ENCODE assay signal across 21 cellular contexts in genomic region chr1:246001142-246001812, GRCh38.
A peak's percentile ranks its signal among the peaks of the same experiment; 100 is the strongest.
DNase-seq lines count a peak whose midpoint lies in the region; ATAC-seq and TF ChIP-seq lines count a peak whose summit lies in the region.
"Had no signal": no experiment of that assay in that cellular context is flagged by ENCODE, and none has a peak within 500 bp of the region (broad histone marks: within the 10 kb centered on the region; RNA-seq: fewer than 3 reads in every experiment).

No MANE protein-coding gene starts in this region.

- H3K4me1 ChIP-seq in SK-N-SH (ENCODE audit: control insufficient read depth in 1 of 2, insufficient read depth in 2 of 2, low read depth in 1 of 2, low read length in 1 of 2): peaks cover 5 to 32% of the 10 kb centered on the region in 2 experiments; a peak in 3 of 4 replicates
- H3K4me1 ChIP-seq: spleen had no signal

- H3K36me3 Mint-ChIP-seq in HFFc6 (ENCODE audit: low read depth) (peaks cover 30% of the 10 kb centered on the region), neural crest cell (ENCODE audit: low read depth) (no peaks in the 10 kb centered on the region)
- H3K36me3 Mint-ChIP-seq: memory B cell, natural killer cell had no signal

- WGBS in SK-N-SH (ENCODE audit: low lambda C conversion rate): 72% methylated on average over 9 of the region's 9 CpGs

- H3K27ac Mint-ChIP-seq in HFFc6 (peak overlapping the region; percentile 62), neural crest cell (ENCODE audit: unreplicated experiment) (peak overlapping the region; percentile 45)
- H3K27ac Mint-ChIP-seq: activated naive CD4-positive, alpha-beta T cell treated with anti-CD3 and anti-CD28 coated beads for 36 hours; natural killer cell; T-cell had no signal

- no peaks in the 10 kb centered on the region for H4K20me1 ChIP-seq in SK-N-SH (ENCODE audit: insufficient read depth)

- no peaks in the 10 kb centered on the region for H3K9me3 ChIP-seq in SK-N-SH
- H3K9me3 ChIP-seq: BE2C, spleen had no signal

- H3K27me3 ChIP-seq in SK-N-SH (ENCODE audit: insufficient read depth): no peaks in the 10 kb centered on the region
- H3K27me3 ChIP-seq: BE2C, spleen had no signal

- H3K4me3 ChIP-seq in SK-N-SH (ENCODE audit: low read depth in 2 of 2, low read length in 1 of 2): no peak overlapping the region
- H3K4me3 ChIP-seq: spleen had no signal

- no peaks in the 10 kb centered on the region for H3K79me2 ChIP-seq in SK-N-SH (ENCODE audit: insufficient read depth)

- H2AFZ ChIP-seq in SK-N-SH (ENCODE audit: low read depth): no peak overlapping the region

- H3K4me3 Mint-ChIP-seq in HFFc6 (peak overlapping the region; percentile 32; the same call in 1 of the 2 replicates), neural crest cell (no peak overlapping the region)
- H3K4me3 Mint-ChIP-seq: activated naive CD4-positive, alpha-beta T cell treated with anti-CD3 and anti-CD28 coated beads for 36 hours; brain; memory B cell; natural killer cell; T-cell had no signal

- CTCF ChIA-PET in SK-N-SH (lab: Yijun Ruan, JAX): interaction anchor here (0.5 to 5.6 kb wide), 5 partner anchors 10 to 848 kb away, joined by 3 to 83 read pairs (median 3); partner anchors contain the start of gene KIF26B

- no peak overlapping the region for H3K9ac ChIP-seq in SK-N-SH

- H3K27me3 Mint-ChIP-seq in HFFc6 (ENCODE audit: insufficient read depth) (no peaks in the 10 kb centered on the region), neural crest cell (ENCODE audit: low read depth) (no peaks in the 10 kb centered on the region)
- H3K27me3 Mint-ChIP-seq: memory B cell, T-cell had no signal

- no peak for TF ChIP-seq RAD21 in SK-N-SH (IDR thresholded peaks at IDR 0.05; ENCODE audit: low read length)

- DNase-seq in HFFc6: peak; percentile 45
- DNase-seq in SK-N-SH: no peak
- peak; percentile 52 for DNase-seq in fibroblast of gingiva (ENCODE audit: low read depth)
- no peak for DNase-seq in neural crest cell (ENCODE audit: low read depth, low spot score)
- no peak for DNase-seq in NCI-H345 treated with DMSO at 0.1 percent for 48 hours (lab: John Stamatoyannopoulos, UW; ENCODE audit: unreplicated experiment)
- no peak for DNase-seq in SKM-1 (lab: John Stamatoyannopoulos, UW; ENCODE audit: unreplicated experiment)
- DNase-seq: activated naive CD4-positive, alpha-beta T cell treated with anti-CD3 and anti-CD28 coated beads for 36 hours; activated T-cell treated with anti-CD3 and anti-CD28 coated beads, Interleukin-2, amount 50 U/mL, for 1 hour; BE2C; Calu3; islet precursor cell; Kasumi-1; natural killer cell; NCI-H1417 treated with DMSO at 0.1 percent for 48 hours; NCI-H2227 treated with DMSO at 0.1 percent for 48 hours; spleen; T-cell had no signal

- POLR2A ChIA-PET in SK-N-SH (lab: Yijun Ruan, JAX): no interaction called here

- peak overlapping the region; percentile 66 to 97 for H3K27ac ChIP-seq in SK-N-SH (ENCODE audit: low read depth in 2 of 2, low read length in 1 of 2)
- H3K27ac ChIP-seq: spleen had no signal

- TF ChIP-seq CTCF in HFFc6 (IDR thresholded peaks at IDR 0.05): no peak
- TF ChIP-seq CTCF in SK-N-SH (IDR thresholded peaks at IDR 0.05): no peak
- TF ChIP-seq CTCF in neural crest cell (conservative IDR thresholded peaks at IDR 0.05): no peak

- H3K4me1 Mint-ChIP-seq in HFFc6 (ENCODE audit: low read depth) (peaks cover 91% of the 10 kb centered on the region), neural crest cell (peaks cover 7% of the 10 kb centered on the region)
- H3K4me1 Mint-ChIP-seq: T-cell had no signal

- H3K4me2 ChIP-seq in SK-N-SH: no peak overlapping the region

- H3K9me3 Mint-ChIP-seq in HFFc6: no peaks in the 10 kb centered on the region; the same call in 1 of the 2 replicates
- no peaks in the 10 kb centered on the region for H3K9me3 Mint-ChIP-seq in neural crest cell
- H3K9me3 Mint-ChIP-seq: activated naive CD4-positive, alpha-beta T cell treated with anti-CD3 and anti-CD28 coated beads for 36 hours; memory B cell; natural killer cell; T-cell had no signal

- H3K9me2 ChIP-seq in SK-N-SH: no peaks in the 10 kb centered on the region

- H3F3A ChIP-seq in SK-N-SH (replicated peaks; ENCODE audit: insufficient read depth): peaks cover 17% of the 10 kb centered on the region

- ATAC-seq in HG03196 (IDR thresholded peaks at IDR 0.05; ENCODE audit: unreplicated experiment): no peak
- ATAC-seq: natural killer cell, Right ventricle myocardium inferior, T-cell had no signal

- peak; percentile 63 to 96; a peak in 3 of 4 replicates for TF ChIP-seq EP300 in SK-N-SH (IDR thresholded peaks at IDR 0.05; ENCODE audit: borderline replicate concordance in 1 of 2, low read depth in 1 of 2, low read length in 1 of 2)

- no peaks in the 10 kb centered on the region for H3K36me3 ChIP-seq in SK-N-SH (replicated peaks in 1 of 2; ENCODE audit: control insufficient read depth in 1 of 2, insufficient read depth in 2 of 2, low read length in 1 of 2)
- H3K36me3 ChIP-seq: BE2C, spleen had no signal

TF ChIP-seq in SK-N-SH, 30 proteins besides CTCF, POLR2A, EP300 and RAD21 (continues in another document):
- no peak for TF ChIP-seq ELF1 (IDR thresholded peaks at IDR 0.05)
- no peak for TF ChIP-seq TAF1 (IDR thresholded peaks at IDR 0.05; ENCODE audit: borderline replicate concordance, low read depth, low read length)
- TF ChIP-seq CHD2 (IDR thresholded peaks at IDR 0.05; ENCODE audit: low read length, partially characterized antibody): no peak
- TF ChIP-seq REST (IDR thresholded peaks at IDR 0.05; ENCODE audit: low read depth, low read length): no peak
- no peak for TF ChIP-seq YY1 (IDR thresholded peaks at IDR 0.05; ENCODE audit: low read depth)
- no peak for TF ChIP-seq IRF3 (IDR thresholded peaks at IDR 0.05; ENCODE audit: low read depth, low read length)
- no peak for TF ChIP-seq GABPA (IDR thresholded peaks at IDR 0.05; ENCODE audit: low read depth)
- TF ChIP-seq SIN3A (IDR thresholded peaks at IDR 0.05; ENCODE audit: borderline replicate concordance, low read depth, low read length): no peak
- peak; percentile 67; the same call in 1 of the 2 replicates for TF ChIP-seq MEF2A (IDR thresholded peaks at IDR 0.05; ENCODE audit: borderline replicate concordance, low read depth)
- TF ChIP-seq TEAD4 (IDR thresholded peaks at IDR 0.05; ENCODE audit: borderline replicate concordance, insufficient read depth): peak; percentile 86
- TF ChIP-seq RFX5 (IDR thresholded peaks at IDR 0.05; ENCODE audit: low read length): no peak
- peak; percentile 94 for TF ChIP-seq FOXM1 (IDR thresholded peaks at IDR 0.05; ENCODE audit: low read depth)
- no peak for TF ChIP-seq NRF1 (IDR thresholded peaks at IDR 0.05; ENCODE audit: low read depth, low read length)
- TF ChIP-seq FOSL2 (IDR thresholded peaks at IDR 0.05; ENCODE audit: borderline replicate concordance, low read depth): peak; percentile 23; the same call in 1 of the 2 replicates
- TF ChIP-seq NFIC (IDR thresholded peaks at IDR 0.05; ENCODE audit: borderline replicate concordance): peak; percentile 96
- no peak for TF ChIP-seq RCOR1 (IDR thresholded peaks at IDR 0.05; ENCODE audit: low read length)
- TF ChIP-seq SMC3 (IDR thresholded peaks at IDR 0.05; ENCODE audit: low read depth, low read length): no peak
- peak; percentile 60 for TF ChIP-seq JUND (IDR thresholded peaks at IDR 0.05)
- TF ChIP-seq RXRA (IDR thresholded peaks at IDR 0.05; ENCODE audit: borderline replicate concordance, low read depth): peak; percentile 80
- TF ChIP-seq GATA2 (CRISPR knock-in tag; IDR thresholded peaks at IDR 0.05): no peak
- no peak for TF ChIP-seq EZH2phosphoT487 (IDR thresholded peaks at IDR 0.05; ENCODE audit: borderline replicate concordance, low read depth)
- peak; percentile 43; the same call in 1 of the 2 replicates for TF ChIP-seq MAX (IDR thresholded peaks at IDR 0.05; ENCODE audit: low read depth)
- TF ChIP-seq POLR2AphosphoS5 (IDR thresholded peaks at IDR 0.05; ENCODE audit: low read depth, low read length): peak; percentile 80

Comparison
In these comparisons a context has a peak if more than half of its experiments do, and no peak if none do; other contexts are left out.
1. DNase-seq: peak in HFFc6 (single experiment) and fibroblast of gingiva (single experiment); none in SK-N-SH (single experiment), neural crest cell (single experiment), NCI-H345 treated with DMSO at 0.1 percent for 48 hours (single experiment) and SKM-1 (single experiment).